23 cellular contexts compared by ENCODE assay signal in genomic region chr2:43566461-43566729, GRCh38. TPM values are rescaled to one million over a fixed set of nuclear protein-coding genes. Genes with fewer than 3 reads are reported as not detected.
DNase-seq lines count a peak whose midpoint lies in the region; ATAC-seq, FAIRE-seq and TF ChIP-seq lines count a peak whose summit lies in the region.
"Had no signal": no experiment of that assay in that cellular context is flagged by ENCODE, and none has a peak within 500 bp of the region (broad histone marks: within the 10 kb centered on the region; RNA-seq: fewer than 3 reads in every experiment).

No MANE protein-coding gene starts in this region.

- intact Hi-C loops in activated CD4-positive, alpha-beta memory T cell treated with anti-CD3 and anti-CD28 coated beads for 36 hours (cut with micrococcal nuclease) = loop anchor here (5.0 to 10.0 kb wide), 4 partner anchors 52 to 509 kb away; no protein-coding TSS in a partner anchor
- intact Hi-C loops in GM12878 (cut with micrococcal nuclease; ENCODE audit: unreplicated experiment) = loop anchor here (10.0 kb wide), 1 partner anchor 342 kb away; the partner anchor contains the start of gene ZFP36L2

- peak overlapping the region; percentile 65 for H3K4me2 ChIP-seq in GM12878 (ENCODE audit: control insufficient read depth, insufficient read depth)

- no peak overlapping the region for H3K4me3 ChIP-seq in GM12878
- H3K4me3 ChIP-seq: upper lobe of left lung had no signal

- CTCF ChIA-PET in activated CD4-positive, alpha-beta memory T cell treated with anti-CD3 and anti-CD28 coated beads for 36 hours (lab: Charles Lee) = interaction anchor here (7.5 kb wide), 1 partner anchor 12 kb away, joined by 53 read pairs; no protein-coding TSS in a partner anchor
- CTCF ChIA-PET in activated CD4-positive, alpha-beta memory T cell treated with anti-CD3 and anti-CD28 coated beads, Interleukin-2, amount 10 ng/mL, durations not matched to agents 7 days and 5 days (lab: Charles Lee) = interaction anchor here (0.6 to 4.7 kb wide), 5 partner anchors 11 to 337 kb away, joined by 3 to 31 read pairs (median 3); partner anchors contain the start of gene THADA
- CTCF ChIA-PET in GM12878 (lab: Yijun Ruan, JAX) = interaction anchor here (0.6 to 7.7 kb wide), 8 partner anchors 9 to 771 kb away, joined by 3 to 84 read pairs (median 4); no protein-coding TSS in a partner anchor

- RAD21 ChIA-PET in GM12878 (lab: Charles Lee; ENCODE audit: unreplicated experiment) = interaction anchor here (0.9 to 4.7 kb wide), 7 partner anchors 11 to 340 kb away, joined by 3 to 19 read pairs (median 4); partner anchors contain the start of gene ZFP36L2

- no peaks in the 10 kb centered on the region for H3K79me2 ChIP-seq in GM12878 (ENCODE audit: control insufficient read depth, insufficient read depth, low read length)

- FAIRE-seq in GM19239 (lab: Jason Lieb, UNC) = peak; percentile 83
- no peak for FAIRE-seq in GM12878 (lab: Jason Lieb, UNC)
- FAIRE-seq: A204.1 had no signal

- H3K27ac Mint-ChIP-seq in activated CD4-positive, alpha-beta memory T cell treated with anti-CD3 and anti-CD28 coated beads for 36 hours = peak overlapping the region; percentile 61
- H3K27ac Mint-ChIP-seq in activated CD4-positive, alpha-beta memory T cell treated with anti-CD3 and anti-CD28 coated beads, Interleukin-2, amount 10 ng/mL, durations not matched to agents 7 days and 5 days = no peak overlapping the region

- H3K9ac ChIP-seq in GM12878 (ENCODE audit: control insufficient read depth, insufficient read depth, low read length) = no peak overlapping the region

- ATAC-seq in HG03354 (IDR thresholded peaks at IDR 0.05; ENCODE audit: poor library complexity, severe bottlenecking, unreplicated experiment) (peak; percentile 49), GM12878 (peak; percentile 35), GM19467 (IDR thresholded peaks at IDR 0.05; ENCODE audit: unreplicated experiment) (no peak), HG02678 (IDR thresholded peaks at IDR 0.05; ENCODE audit: unreplicated experiment) (no peak)
- ATAC-seq: right cardiac atrium; stimulated activated naive CD8-positive, alpha-beta T cell treated with anti-CD3 and anti-CD28 coated beads, Interleukin-15, amount 100 ng/mL, for 72 hours had no signal

- peaks cover 82% of the 10 kb centered on the region for H3K4me1 Mint-ChIP-seq in activated CD4-positive, alpha-beta memory T cell treated with anti-CD3 and anti-CD28 coated beads for 36 hours (ENCODE audit: low read depth)
- peaks cover 79% of the 10 kb centered on the region for H3K4me1 Mint-ChIP-seq in activated CD4-positive, alpha-beta memory T cell treated with anti-CD3 and anti-CD28 coated beads, Interleukin-2, amount 10 ng/mL, durations not matched to agents 7 days and 5 days

- in situ Hi-C loops in GM12878 (cut with MboI) = no loop called here

- peaks cover 1 to 14% of the 10 kb centered on the region in 2 experiments; a peak in 3 of 4 replicates for H3K36me3 ChIP-seq in GM12878 (ENCODE audit: control insufficient read depth in 2 of 2, insufficient read depth in 2 of 2, low read length in 1 of 2)

- H3K4me1 ChIP-seq in GM12878 (ENCODE audit: control insufficient read depth, insufficient read depth, low read length) = peaks cover 24% of the 10 kb centered on the region
- H3K4me1 ChIP-seq: upper lobe of left lung had no signal

- TF ChIP-seq CTCF in GM12878 (IDR thresholded peaks at IDR 0.05 in 2 of 3, conservative IDR thresholded peaks at IDR 0.05 in 1 of 3; ENCODE audit: control insufficient read depth in 2 of 3, extremely low read depth in 1 of 3, insufficient read depth in 1 of 3, low read depth in 3 of 3, low read length in 3 of 3) (no peak), GM10266 (IDR thresholded peaks at IDR 0.05; ENCODE audit: control insufficient read depth, insufficient read depth, low read depth, missing control alignments) (no peak)

- H3K9me3 Mint-ChIP-seq in activated CD4-positive, alpha-beta memory T cell treated with anti-CD3 and anti-CD28 coated beads for 36 hours = no peaks in the 10 kb centered on the region
- H3K9me3 Mint-ChIP-seq in activated CD4-positive, alpha-beta memory T cell treated with anti-CD3 and anti-CD28 coated beads, Interleukin-2, amount 10 ng/mL, durations not matched to agents 7 days and 5 days = no peaks in the 10 kb centered on the region
- H3K9me3 Mint-ChIP-seq: CD14-positive monocyte; stimulated activated naive CD8-positive, alpha-beta T cell treated with anti-CD3 and anti-CD28 coated beads, Interleukin-15, amount 100 ng/mL, for 72 hours had no signal

- BruUV-seq in GM12878 (replicated peaks; lab: Mats Ljungman, UMichigan) = no TSS peak

- peaks cover 58% of the 10 kb centered on the region for H3K36me3 Mint-ChIP-seq in activated CD4-positive, alpha-beta memory T cell treated with anti-CD3 and anti-CD28 coated beads for 36 hours
- H3K36me3 Mint-ChIP-seq in activated CD4-positive, alpha-beta memory T cell treated with anti-CD3 and anti-CD28 coated beads, Interleukin-2, amount 10 ng/mL, durations not matched to agents 7 days and 5 days (ENCODE audit: low read depth) = peaks cover 64% of the 10 kb centered on the region

- no peaks in the 10 kb centered on the region for H3K27me3 ChIP-seq in GM12878 (replicated peaks in 1 of 2; ENCODE audit: control insufficient read depth in 2 of 2, insufficient read depth in 2 of 2, low read length in 1 of 2)
- H3K27me3 ChIP-seq: upper lobe of left lung had no signal

- no peaks in the 10 kb centered on the region for H4K20me1 ChIP-seq in GM12878 (ENCODE audit: control insufficient read depth, insufficient read depth)

- no peak for TF ChIP-seq POLR2A in GM12878 (IDR thresholded peaks at IDR 0.05; ENCODE audit: low read depth, low read length)

- no peaks in the 10 kb centered on the region for H3K9me3 ChIP-seq in GM12878 (replicated peaks; ENCODE audit: control insufficient read depth, insufficient read depth, low read length)
- H3K9me3 ChIP-seq: upper lobe of left lung had no signal

- POLR2A ChIA-PET in activated CD4-positive, alpha-beta memory T cell treated with anti-CD3 and anti-CD28 coated beads for 36 hours (lab: Charles Lee) = interaction anchor here (0.6 to 0.8 kb wide), 2 partner anchors 418 to 434 kb away, joined by 3 read pairs; no protein-coding TSS in a partner anchor
- POLR2A ChIA-PET in activated CD4-positive, alpha-beta memory T cell treated with anti-CD3 and anti-CD28 coated beads, Interleukin-2, amount 10 ng/mL, durations not matched to agents 7 days and 5 days (lab: Charles Lee) = interaction anchor here (0.6 to 1.6 kb wide), 6 partner anchors 29 to 1384 kb away, joined by 3 to 7 read pairs (median 4); partner anchors contain the start of gene THADA
- POLR2A ChIA-PET in GM12878 (lab: Charles Lee) = interaction anchor here (0.7 to 1.3 kb wide), 5 partner anchors 14 to 984 kb away, joined by 3 to 7 read pairs (median 4); no protein-coding TSS in a partner anchor

- H3K27ac ChIP-seq in GM12878 (ENCODE audit: control insufficient read depth, insufficient read depth) = peak overlapping the region; percentile 6; the same call in 1 of the 2 replicates
- H3K27ac ChIP-seq: upper lobe of left lung had no signal

- no peaks in the 10 kb centered on the region for H3K27me3 Mint-ChIP-seq in activated CD4-positive, alpha-beta memory T cell treated with anti-CD3 and anti-CD28 coated beads for 36 hours
- no peaks in the 10 kb centered on the region for H3K27me3 Mint-ChIP-seq in activated CD4-positive, alpha-beta memory T cell treated with anti-CD3 and anti-CD28 coated beads, Interleukin-2, amount 10 ng/mL, durations not matched to agents 7 days and 5 days
- H3K27me3 Mint-ChIP-seq: stimulated activated naive CD8-positive, alpha-beta T cell treated with anti-CD3 and anti-CD28 coated beads, Interleukin-15, amount 100 ng/mL, for 72 hours had no signal

- SMC1A ChIA-PET in GM12878 (lab: Charles Lee; ENCODE audit: uncharacterized antibody, unreplicated experiment) = interaction anchor here (0.6 to 4.2 kb wide), 14 partner anchors 10 to 1439 kb away, joined by 3 to 29 read pairs (median 4); no protein-coding TSS in a partner anchor

- TF ChIP-seq RAD21 in GM12878 (IDR thresholded peaks at IDR 0.05; ENCODE audit: insufficient read depth, low read depth, low read length) = no peak

- H2AFZ ChIP-seq in GM12878 (ENCODE audit: control insufficient read depth, low read depth, low read length) = no peak overlapping the region

- TF ChIP-seq EP300 in GM12878 (IDR thresholded peaks at IDR 0.05; ENCODE audit: borderline replicate concordance in 1 of 2, control insufficient read depth in 1 of 2, low read depth in 2 of 2, low read length in 2 of 2) = no peak; a peak in 1 of 4 replicates

- H3K4me3 Mint-ChIP-seq in activated CD4-positive, alpha-beta memory T cell treated with anti-CD3 and anti-CD28 coated beads for 36 hours = no peak overlapping the region
- no peak overlapping the region for H3K4me3 Mint-ChIP-seq in activated CD4-positive, alpha-beta memory T cell treated with anti-CD3 and anti-CD28 coated beads, Interleukin-2, amount 10 ng/mL, durations not matched to agents 7 days and 5 days

- DNase-seq in activated CD4-positive, alpha-beta memory T cell treated with anti-CD3 and anti-CD28 coated beads for 36 hours = no peak
- no peak for DNase-seq in activated CD4-positive, alpha-beta memory T cell treated with anti-CD3 and anti-CD28 coated beads, Interleukin-2, amount 10 ng/mL, durations not matched to agents 7 days and 5 days
- no peak for DNase-seq in GM19239 (ENCODE audit: insufficient read length, low spot score)
- no peak for DNase-seq in GM12878 (ENCODE audit: low read depth, low spot score)
- no peak for DNase-seq in GM10266 (ENCODE audit: extremely low spot score)
- DNase-seq: activated CD8-positive, alpha-beta memory T cell treated with anti-CD3 and anti-CD28 coated beads for 24 hours; activated gamma-delta T cell; anterior cingulate cortex; central memory CD4-positive, alpha-beta T cell; DMS53; effector CD8-positive, alpha-beta T cell; GOT3; NCI-H2029; occipital lobe; right cardiac atrium; stimulated activated CD4-positive, alpha-beta T cell treated with anti-CD3 and anti-CD28 coated beads, Interleukin-15, amount 100 ng/mL, for 24 hours; stimulated activated naive CD8-positive, alpha-beta T cell treated with anti-CD3 and anti-CD28 coated beads, Interleukin-15, amount 100 ng/mL, for 72 hours; upper lobe of left lung had no signal

RNA-seq across cellular contexts. Expression of gene THADA, which starts 29.4 kb away (rescaled TPM):
- total RNA-seq in activated CD4-positive, alpha-beta memory T cell treated with anti-CD3 and anti-CD28 coated beads for 36 hours = 10 to 100 TPM; 39.0 to 46.6 TPM
- 10 to 100 TPM; 21.6 to 25.8 TPM for total RNA-seq in activated CD4-positive, alpha-beta memory T cell treated with anti-CD3 and anti-CD28 coated beads, Interleukin-2, amount 10 ng/mL, durations not matched to agents 7 days and 5 days
- 137 and 153 TPM in 2 replicates for total RNA-seq in GM12878 (2013; cell fraction: nucleolus; rRNA removed)
- 24.5 and 28.4 TPM in 2 replicates for total RNA-seq in GM12878 (2014; rRNA removed)
- total RNA-seq in GM12878 (2014; rRNA removed; fragmentation: Illumina TruSeq; extraction: Trizol) = 22.7 and 28.0 TPM in 2 replicates
- total RNA-seq in GM12878 (2021) = 32.6 and 33.2 TPM in 2 replicates
- polyA plus RNA-seq in GM12878 (2011; ENCODE audit: low read depth) = 9.0 TPM
- polyA plus RNA-seq in GM12878 (2011; rRNA removed) = 22.2 and 23.6 TPM in 2 replicates
- 28.3 and 29.9 TPM in 2 replicates for polyA plus RNA-seq in GM12878 (2011; cell fraction: cytosol; rRNA removed)
- polyA plus RNA-seq in GM12878 (2011; cell fraction: nucleus; rRNA removed) = 54.5 and 75.9 TPM in 2 replicates
- polyA plus RNA-seq in GM12878 (2012) = 10.3 and 10.9 TPM in 2 replicates
- 21.6 and 24.5 TPM in 2 replicates for polyA plus RNA-seq in GM12878 (2014; fragmentation: Illumina TruSeq; extraction: Trizol)
- polyA plus RNA-seq in GM12878 (2014; fragmentation: Nextera tagmentation; extraction: Ambion mirVana) = 10 to 100 TPM; 17.0 to 17.5 TPM
- 14.6 and 17.9 TPM in 2 replicates for polyA plus RNA-seq in GM12878 (2014; rRNA removed)
- polyA plus RNA-seq in GM12878 (2016; fragmentation: Nextera tagmentation; extraction: Ambion mirVana) = 10 to 100 TPM; 26.4 to 29.2 TPM
- 102 and 124 TPM in 2 replicates for polyA minus RNA-seq in GM12878 (2011; rRNA and poly(A)+ RNA removed)
- polyA minus RNA-seq in GM12878 (2011; cell fraction: cytosol; rRNA and poly(A)+ RNA removed) = 20.2 and 22.7 TPM in 2 replicates
- 56.2 and 102 TPM in 2 replicates for polyA minus RNA-seq in GM12878 (2011; cell fraction: nucleus; rRNA and poly(A)+ RNA removed)

Comparison
In these comparisons a context has a peak if more than half of its experiments do, and no peak if none do; other contexts are left out.
1. ATAC-seq: peak in HG03354 (single experiment) and GM12878 (single experiment); none in GM19467 (single experiment) and HG02678 (single experiment).